In genomic region chr2:206245178-206245778, GRCh38 we compare ENCODE assay signal across 15 cellular contexts. TPM values are rescaled to one million over a fixed set of nuclear protein-coding genes. Genes with fewer than 3 reads are reported as not detected.
A peak's percentile ranks its signal among the peaks of the same experiment; 100 is the strongest.
DNase-seq lines count a peak whose midpoint lies in the region; ATAC-seq, FAIRE-seq and TF ChIP-seq lines count a peak whose summit lies in the region.
"Had no signal": no experiment of that assay in that cellular context is flagged by ENCODE, and none has a peak within 500 bp of the region (broad histone marks: within the 10 kb centered on the region; RNA-seq: fewer than 3 reads in every experiment).

No MANE protein-coding gene starts in this region.

- H3K36me3 ChIP-seq in GM12878 (ENCODE audit: control insufficient read depth in 2 of 2, insufficient read depth in 2 of 2, low read length in 1 of 2), result no peaks in the 10 kb centered on the region

- SMC1A ChIA-PET in GM12878 (lab: Charles Lee; ENCODE audit: uncharacterized antibody, unreplicated experiment), result interaction anchor here (0.5 to 1.4 kb wide), 5 partner anchors 13 to 171 kb away, joined by 3 to 6 read pairs (median 3); no protein-coding TSS in a partner anchor

- H3K4me1 ChIP-seq in GM12878 (ENCODE audit: control insufficient read depth, insufficient read depth, low read length), result peaks cover 7% of the 10 kb centered on the region

- TF ChIP-seq POLR2A in GM12878 (IDR thresholded peaks at IDR 0.05; ENCODE audit: low read depth, low read length), result no peak

- FAIRE-seq in GM12878 (lab: Jason Lieb, UNC) (no peak), urothelium cell line (lab: Jason Lieb, UNC) (no peak)
- FAIRE-seq: H1, TTC549 had no signal

- WGBS in GM12878 (ENCODE audit: insufficient coverage, insufficient replicate concordance, low lambda C conversion rate, missing lambda C conversion rate), result 0% methylated on average over 5 of the region's 6 CpGs

- in situ Hi-C loops in GM12878 (cut with MboI), result no loop called here

- POLR2A ChIA-PET in GM12878 (lab: Charles Lee), result interaction anchor here (0.6 to 0.7 kb wide), 5 partner anchors 30 to 1466 kb away, joined by 5 to 10 read pairs (median 6); partner anchors contain the start of gene CCNYL1

- no peak for TF ChIP-seq EP300 in GM12878 (IDR thresholded peaks at IDR 0.05; ENCODE audit: borderline replicate concordance in 1 of 2, control insufficient read depth in 1 of 2, low read depth in 2 of 2, low read length in 2 of 2)

- H3K79me2 ChIP-seq in GM12878 (ENCODE audit: control insufficient read depth, insufficient read depth, low read length), result no peaks in the 10 kb centered on the region

- BruUV-seq in GM12878 (replicated peaks; lab: Mats Ljungman, UMichigan), result no TSS peak

- H3K27ac ChIP-seq in GM12878 (ENCODE audit: control insufficient read depth, insufficient read depth), result peak overlapping the region; percentile 32; the same call in 1 of the 2 replicates
- H3K27ac ChIP-seq: KMS-11 had no signal

- no peak for TF ChIP-seq CTCF in GM12878 (IDR thresholded peaks at IDR 0.05 in 2 of 3, conservative IDR thresholded peaks at IDR 0.05 in 1 of 3; ENCODE audit: control insufficient read depth in 2 of 3, extremely low read depth in 1 of 3, insufficient read depth in 1 of 3, low read depth in 3 of 3, low read length in 3 of 3)

- peak overlapping the region; percentile 30; the same call in 1 of the 2 replicates for H3K4me2 ChIP-seq in GM12878 (ENCODE audit: control insufficient read depth, insufficient read depth)
- H3K4me2 ChIP-seq: KMS-11 had no signal

- RAD21 ChIA-PET in GM12878 (lab: Charles Lee; ENCODE audit: unreplicated experiment), result interaction anchor here (0.6 to 1.6 kb wide), 3 partner anchors 28 to 203 kb away, joined by 3 read pairs; no protein-coding TSS in a partner anchor

- no peaks in the 10 kb centered on the region for H4K20me1 ChIP-seq in GM12878 (ENCODE audit: control insufficient read depth, insufficient read depth)

- TF ChIP-seq RAD21 in GM12878 (IDR thresholded peaks at IDR 0.05; ENCODE audit: insufficient read depth, low read depth, low read length), result no peak

- H3K4me3 ChIP-seq in GM12878, result no peak overlapping the region

- CTCF ChIA-PET in GM12878 (lab: Yijun Ruan, JAX), result interaction anchor here (1.0 to 1.2 kb wide), 2 partner anchors 21 to 81 kb away, joined by 3 to 8 read pairs; no protein-coding TSS in a partner anchor

- no peak overlapping the region for H3K9ac ChIP-seq in GM12878 (ENCODE audit: control insufficient read depth, insufficient read depth, low read length)
- H3K9ac ChIP-seq: KMS-11 had no signal

- peak overlapping the region; percentile 48 for H2AFZ ChIP-seq in GM12878 (ENCODE audit: control insufficient read depth, low read depth, low read length)

- peak; percentile 32 for DNase-seq in GM12878 (ENCODE audit: low read depth, low spot score)
- DNase-seq in GF-D8 (lab: John Stamatoyannopoulos, UW), result no peak
- DNase-seq in COLO668 (lab: John Stamatoyannopoulos, UW; ENCODE audit: unreplicated experiment), result no peak
- no peak for DNase-seq in urothelium cell line (ENCODE audit: low spot score)
- DNase-seq in dermis blood vessel endothelial cell, result no peak
- DNase-seq: activated gamma-delta T cell treated with Interleukin-2 at 50 U/mL for 16 hours, cortex of kidney, DMS79 treated with DMSO at 0.1 percent for 48 hours, right cardiac atrium had no signal

- intact Hi-C loops in GM12878 (cut with micrococcal nuclease; ENCODE audit: unreplicated experiment), result loop anchor here (10.0 kb wide), 1 partner anchor 240 kb away; no protein-coding TSS in a partner anchor

- ATAC-seq in GM18517 (IDR thresholded peaks at IDR 0.05; ENCODE audit: unreplicated experiment) (peak; percentile 50), GM21367 (IDR thresholded peaks at IDR 0.05; ENCODE audit: unreplicated experiment) (peak; percentile 53), HG03139 (IDR thresholded peaks at IDR 0.05; ENCODE audit: unreplicated experiment) (peak; percentile 53), GM12878 (peak; percentile 80)
- ATAC-seq: right cardiac atrium had no signal

- H3K27me3 ChIP-seq in GM12878 (replicated peaks in 1 of 2; ENCODE audit: control insufficient read depth in 2 of 2, insufficient read depth in 2 of 2, low read length in 1 of 2), result no peaks in the 10 kb centered on the region

- H3K9me3 ChIP-seq in GM12878 (replicated peaks; ENCODE audit: control insufficient read depth, insufficient read depth, low read length), result no peaks in the 10 kb centered on the region; the same call in 2 of the 3 replicates

TF ChIP-seq in GM12878, 131 proteins besides CTCF, POLR2A, EP300 and RAD21:
- 0 out of 2 replicates have a peak, but pooled peaks have one; percentile 33 for TF ChIP-seq ATF2 (IDR thresholded peaks at IDR 0.05; ENCODE audit: low read length)
- no peak; the same call in 1 of the 2 replicates for TF ChIP-seq ATF7 (IDR thresholded peaks at IDR 0.05; ENCODE audit: low read depth)
- 0 out of 2 replicates have a peak, but pooled peaks have one; percentile 11 for TF ChIP-seq MLLT1 (IDR thresholded peaks at IDR 0.05)
- TF ChIP-seq MTA2 (IDR thresholded peaks at IDR 0.05; ENCODE audit: low read depth), result peak; percentile 29
- TF ChIP-seq IKZF2 (IDR thresholded peaks at IDR 0.05), result no peak

RNA-seq across cellular contexts. Expression of gene ZDBF2, which starts 29.2 kb away (rescaled TPM):
- 215 and 218 TPM in 2 replicates for total RNA-seq in GM12878 (2013; cell fraction: nucleolus; rRNA removed)
- total RNA-seq in GM12878 (2014; rRNA removed) (4.6 and 6.5 TPM in 2 replicates), GM12878 (2014; rRNA removed; fragmentation: Illumina TruSeq; extraction: Trizol) (7.7 and 7.8 TPM in 2 replicates), GM12878 (2021) (5.9 and 7.3 TPM in 2 replicates), dermis blood vessel endothelial cell (18.3 and 22.1 TPM in 2 replicates)
- polyA plus RNA-seq in GM12878 (2011; ENCODE audit: low read depth), result 5.3 TPM
- polyA plus RNA-seq in GM12878 (2011; rRNA removed) (21.1 and 35.2 TPM in 2 replicates), GM12878 (2014; fragmentation: Illumina TruSeq; extraction: Trizol) (5.2 and 5.8 TPM in 2 replicates), GM12878 (2014; fragmentation: Nextera tagmentation; extraction: Ambion mirVana) (under 1 TPM; 0.60 to 0.68 TPM), GM12878 (2014; rRNA removed) (2.2 and 3.0 TPM in 2 replicates), GM12878 (2016; fragmentation: Nextera tagmentation; extraction: Ambion mirVana) (1 to 10 TPM; 2.5 to 3.9 TPM)
- 3.2 and 4.1 TPM in 2 replicates for polyA plus RNA-seq in GM12878 (2011; cell fraction: cytosol; rRNA removed)
- 47.5 and 48.8 TPM in 2 replicates for polyA plus RNA-seq in GM12878 (2011; cell fraction: nucleus; rRNA removed)
- polyA plus RNA-seq in GM12878 (2012), result 6.4 and 10.5 TPM in 2 replicates
- 25.4 and 58.5 TPM in 2 replicates for polyA minus RNA-seq in GM12878 (2011; rRNA and poly(A)+ RNA removed)
- polyA minus RNA-seq in GM12878 (2011; cell fraction: cytosol; rRNA and poly(A)+ RNA removed), result 7.9 and 9.4 TPM in 2 replicates
- 31.4 and 32.5 TPM in 2 replicates for polyA minus RNA-seq in GM12878 (2011; cell fraction: nucleus; rRNA and poly(A)+ RNA removed)
